1 cellular context compared by ENCODE assay signal in genomic region chr16:67594956-67595355, GRCh38.
TF ChIP-seq lines count a peak whose summit lies in the region.

No MANE protein-coding gene starts in this region.

TF ChIP-seq in H1, 55 proteins besides CTCF, POLR2A, EP300 and RAD21:
- TF ChIP-seq KDM1A (IDR thresholded peaks at IDR 0.05; ENCODE audit: borderline replicate concordance, low read length) (no peak), ATF2 (IDR thresholded peaks at IDR 0.05; ENCODE audit: low read length) (no peak), PHF8 (conservative IDR thresholded peaks at IDR 0.05; ENCODE audit: low read depth, low read length) (no peak), CEBPB (IDR thresholded peaks at IDR 0.05; ENCODE audit: low read depth, low read length) (no peak), KDM4A (IDR thresholded peaks at IDR 0.05; ENCODE audit: low read depth, low read length, severe bottlenecking) (no peak), FOSL1 (IDR thresholded peaks at IDR 0.05; ENCODE audit: insufficient read depth, low read depth, low read length) (no peak), TAF1 (IDR thresholded peaks at IDR 0.05; ENCODE audit: low read depth, low read length) (no peak), ASH2L (IDR thresholded peaks at IDR 0.05; ENCODE audit: low read length) (no peak), MAX (IDR thresholded peaks at IDR 0.05) (no peak), TEAD4 (IDR thresholded peaks at IDR 0.05; ENCODE audit: low read depth, low read length) (no peak), NRF1 (IDR thresholded peaks at IDR 0.05; ENCODE audit: low read depth, low read length) (no peak), POLR2AphosphoS5 (IDR thresholded peaks at IDR 0.05; ENCODE audit: low read depth, low read length) (no peak), HDAC2 (IDR thresholded peaks at IDR 0.05; ENCODE audit: borderline replicate concordance in 1 of 2, low read depth in 2 of 2, low read length in 2 of 2) (no peak), CREB1 (IDR thresholded peaks at IDR 0.05) (no peak), CHD7 (IDR thresholded peaks at IDR 0.05; ENCODE audit: insufficient replicate concordance, low read length) (no peak)
